Comparison of ENCODE assay signal across 9 cellular contexts in genomic region chr5:58497956-58498942, GRCh38. TPM values are rescaled to one million over a fixed set of nuclear protein-coding genes. Genes with fewer than 3 reads are reported as not detected.
DNase-seq lines count a peak whose midpoint lies in the region; ATAC-seq and TF ChIP-seq lines count a peak whose summit lies in the region.
"Had no signal": no experiment of that assay in that cellular context is flagged by ENCODE, and none has a peak within 500 bp of the region (broad histone marks: within the 10 kb centered on the region; RNA-seq: fewer than 3 reads in every experiment).

No MANE protein-coding gene starts in this region.

- H3K9me3 Mint-ChIP-seq in HFFc6: no peaks in the 10 kb centered on the region
- H3K9me3 Mint-ChIP-seq: dendritic cell treated with granulocyte-macrophage colony-stimulating factor and Interleukin-4, amounts not matched to agents 40 ng/mL and 50 ng/mL, for 4 days had no signal

- 39 to 41% methylated on average over 3 of the region's 3 CpGs for WGBS in thyroid gland, 2 donors

- intact Hi-C loops in thyroid gland (cut with DNase I): loop anchor here (10.0 kb wide), 1 partner anchor 347 kb away; no protein-coding TSS in a partner anchor

- no peak overlapping the region for H3K4me3 Mint-ChIP-seq in HFFc6
- H3K4me3 Mint-ChIP-seq: dendritic cell treated with granulocyte-macrophage colony-stimulating factor and Interleukin-4, amounts not matched to agents 40 ng/mL and 50 ng/mL, for 4 days had no signal

- no peak overlapping the region for H3K27ac ChIP-seq in thyroid gland

- TF ChIP-seq CTCF in HFFc6 (IDR thresholded peaks at IDR 0.05) (peak; percentile 81), kidney epithelial cell (IDR thresholded peaks at IDR 0.05; ENCODE audit: insufficient read depth, low read length, poor library complexity, severe bottlenecking) (peak; percentile 79), thyroid gland (IDR thresholded peaks at IDR 0.05) (peak; percentile 26 to 63 (median 38))

- no peak for TF ChIP-seq POLR2A in thyroid gland (IDR thresholded peaks at IDR 0.05)

- H3K4me3 ChIP-seq in kidney epithelial cell (ENCODE audit: low read depth, low read length) (no peak overlapping the region), thyroid gland (replicated peaks in 1 of 3) (no peak overlapping the region)

- no peaks in the 10 kb centered on the region for H3K36me3 Mint-ChIP-seq in HFFc6 (ENCODE audit: low read depth)

- peak; percentile 55 for DNase-seq in AG20443 (ENCODE audit: low spot score)
- peak; percentile 20 for DNase-seq in HFFc6
- peak; percentile 59 for DNase-seq in astrocyte of the hippocampus (ENCODE audit: low read depth, low spot score)
- no peak for DNase-seq in kidney epithelial cell (ENCODE audit: low read depth)
- peak; percentile 14 to 24 for DNase-seq in thyroid gland
- no peak for DNase-seq in activated effector memory CD4-positive, alpha-beta T cell treated with anti-CD3 and anti-CD28 coated beads, Interleukin-2, amount 50 U/mL, for 16 hours
- no peak for DNase-seq in activated CD4-positive, alpha-beta T cell treated with anti-CD3 and anti-CD28 coated beads for 1 hour

- peaks cover 0 to 3% of the 10 kb centered on the region in 2 donors for H3K4me1 ChIP-seq in thyroid gland

- H3K27me3 Mint-ChIP-seq in HFFc6 (ENCODE audit: insufficient read depth): peaks cover 8% of the 10 kb centered on the region
- H3K27me3 Mint-ChIP-seq: dendritic cell treated with granulocyte-macrophage colony-stimulating factor and Interleukin-4, amounts not matched to agents 40 ng/mL and 50 ng/mL, for 4 days had no signal

- no peaks in the 10 kb centered on the region for H3K9me3 ChIP-seq in thyroid gland

- H3K4me1 Mint-ChIP-seq in HFFc6 (ENCODE audit: low read depth): no peaks in the 10 kb centered on the region

- no peak overlapping the region for H3K27ac Mint-ChIP-seq in HFFc6
- H3K27ac Mint-ChIP-seq: dendritic cell treated with granulocyte-macrophage colony-stimulating factor and Interleukin-4, amounts not matched to agents 40 ng/mL and 50 ng/mL, for 4 days had no signal

- H3K27me3 ChIP-seq in kidney epithelial cell (ENCODE audit: control insufficient read depth, insufficient read depth, low read length) (no peaks in the 10 kb centered on the region), thyroid gland (no peaks in the 10 kb centered on the region)

- no peak for ATAC-seq in HG02610 (IDR thresholded peaks at IDR 0.05; ENCODE audit: unreplicated experiment)

- H3K36me3 ChIP-seq in kidney epithelial cell (ENCODE audit: control insufficient read depth, insufficient read depth, low read length) (no peaks in the 10 kb centered on the region), thyroid gland (no peaks in the 10 kb centered on the region)

RNA-seq across cellular contexts. Expression of gene GAPT, which starts 7.0 kb away (rescaled TPM):
- total RNA-seq in HFFc6 (2021; fragmentation: NEBNext Ultra II Directional; extraction: Animal tissue kit (Norgen Biotek cat#: 25700)): not detected
- total RNA-seq in kidney epithelial cell (not detected in 2 replicates), thyroid gland (under 1 TPM in 2 of 4 donors, not detected in 2; 0.27 to 0.45 TPM)

RNA-seq across cellular contexts. Expression of gene PLK2, which starts 38.4 kb away (rescaled TPM):
- 10 to 100 TPM; 50.4 to 80.1 (median 71.3) TPM for total RNA-seq in HFFc6 (2021; fragmentation: NEBNext Ultra II Directional; extraction: Animal tissue kit (Norgen Biotek cat#: 25700))
- 245 and 343 TPM in 2 replicates for total RNA-seq in kidney epithelial cell
- 10 to 100 TPM; 34.9 to 59.3 (median 40.8) TPM for total RNA-seq in thyroid gland

Comparison
In these comparisons a context has a peak if more than half of its experiments do, and no peak if none do; other contexts are left out.
1. DNase-seq: peak in AG20443 (single experiment), HFFc6 (single experiment), astrocyte of the hippocampus (single experiment) and thyroid gland (2 of 2); none in kidney epithelial cell (single experiment), activated effector memory CD4-positive, alpha-beta T cell treated with anti-CD3 and anti-CD28 coated beads, Interleukin-2, amount 50 U/mL, for 16 hours (single experiment) and activated CD4-positive, alpha-beta T cell treated with anti-CD3 and anti-CD28 coated beads for 1 hour (single experiment).
2. Peak in every context shown above with its lines, with median percentiles within 50 percentile points of each other: CTCF ChIP-seq.